Comparison of ENCODE assay signal across 8 cellular contexts in the genomic region with DNA sequence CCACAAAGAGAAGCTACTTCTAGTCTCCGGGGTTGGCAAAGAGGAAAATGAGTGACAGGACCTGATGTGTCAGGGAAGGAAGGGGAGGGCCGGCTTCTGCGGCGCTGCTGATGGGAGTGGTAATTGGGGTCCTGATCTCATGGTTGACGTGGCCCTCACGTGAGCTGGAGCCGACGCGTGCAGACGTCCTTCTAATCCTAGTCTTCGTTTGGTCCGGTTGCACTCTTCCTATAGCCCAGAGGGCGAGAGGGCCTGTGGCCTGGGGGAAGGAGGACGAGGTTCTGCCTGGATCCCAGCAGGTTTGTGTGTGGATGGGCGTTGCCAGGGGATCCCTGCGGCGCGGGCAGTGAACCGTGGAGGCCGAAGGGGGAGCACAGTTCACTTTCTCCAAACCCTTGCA. TPM values are rescaled to one million over a fixed set of nuclear protein-coding genes. Genes with fewer than 3 reads are reported as not detected.
DNase-seq lines count a peak whose midpoint lies in the region; ATAC-seq, FAIRE-seq and TF ChIP-seq lines count a peak whose summit lies in the region.

TSS of gene ARMCX1 (plus strand) at position 186 of the 400 bp plus-strand sequence. CDS start 2,384 bp downstream, outside the sequence.

- intact Hi-C loops in esophagus muscularis mucosa (cut with DNase I) = loop anchor here (5.0 kb wide), 1 partner anchor 133 kb away; no protein-coding TSS in a partner anchor

- H3K4me1 ChIP-seq in esophagus muscularis mucosa = peaks cover 0 to 10% (median 8%) of the 10 kb centered on the region in 4 donors

- DNase-seq in D721Med (ENCODE audit: insufficient read length, low spot score) (peak; percentile 25), M059J (ENCODE audit: low read depth) (peak; percentile 84), esophagus muscularis mucosa (ENCODE audit: extremely low spot score) (peak; percentile 92), mesothelial cell of epicardium (ENCODE audit: low spot score in 2 of 2, unreplicated experiment in 2 of 2) (peak in 1 of 2 experiments; percentile 48)
- DNase-seq in activated CD8-positive, alpha-beta T cell treated with anti-CD3 and anti-CD28 coated beads, Interleukin-2, amount 10 ng/mL, durations not matched to agents 7 days and 5 days = peak; percentile 22
- no peak for DNase-seq in stimulated activated effector memory CD8-positive, alpha-beta T cell treated with anti-CD3 and anti-CD28 coated beads, Interleukin-12 subunit alpha, Interleukin-12 subunit beta, amount 100 ng/mL, for 72 hours (ENCODE audit: low spot score in 2 of 2)

- POLR2A ChIA-PET in activated CD8-positive, alpha-beta T cell treated with anti-CD3 and anti-CD28 coated beads, Interleukin-2, amount 10 ng/mL, durations not matched to agents 7 days and 5 days (lab: Charles Lee) = no interaction called here

- no peaks in the 10 kb centered on the region for H3K36me3 Mint-ChIP-seq in activated CD8-positive, alpha-beta T cell treated with anti-CD3 and anti-CD28 coated beads, Interleukin-2, amount 10 ng/mL, durations not matched to agents 7 days and 5 days (ENCODE audit: low read depth)
- H3K36me3 Mint-ChIP-seq in mesothelial cell of epicardium = peaks cover 20% of the 10 kb centered on the region
- H3K36me3 Mint-ChIP-seq in stimulated activated effector memory CD8-positive, alpha-beta T cell treated with anti-CD3 and anti-CD28 coated beads, Interleukin-12 subunit alpha, Interleukin-12 subunit beta, amount 100 ng/mL, for 72 hours = no peaks in the 10 kb centered on the region

- no peak within 1 kb of the TSS for H3K27ac Mint-ChIP-seq in activated CD8-positive, alpha-beta T cell treated with anti-CD3 and anti-CD28 coated beads, Interleukin-2, amount 10 ng/mL, durations not matched to agents 7 days and 5 days
- peak within 1 kb of the TSS; percentile 88 for H3K27ac Mint-ChIP-seq in mesothelial cell of epicardium
- peak within 1 kb of the TSS; percentile 58 for H3K27ac Mint-ChIP-seq in stimulated activated effector memory CD8-positive, alpha-beta T cell treated with anti-CD3 and anti-CD28 coated beads, Interleukin-12 subunit alpha, Interleukin-12 subunit beta, amount 100 ng/mL, for 72 hours

- 22% methylated on average over 12 of the region's 20 CpGs for WGBS in esophagus muscularis mucosa

- no peak for TF ChIP-seq POLR2A in esophagus muscularis mucosa (IDR thresholded peaks at IDR 0.05; ENCODE audit: low read depth)

- H3K4me3 Mint-ChIP-seq in activated CD8-positive, alpha-beta T cell treated with anti-CD3 and anti-CD28 coated beads, Interleukin-2, amount 10 ng/mL, durations not matched to agents 7 days and 5 days = peak within 1 kb of the TSS; percentile 56
- peak within 1 kb of the TSS; percentile 76 for H3K4me3 Mint-ChIP-seq in mesothelial cell of epicardium
- H3K4me3 Mint-ChIP-seq in stimulated activated effector memory CD8-positive, alpha-beta T cell treated with anti-CD3 and anti-CD28 coated beads, Interleukin-12 subunit alpha, Interleukin-12 subunit beta, amount 100 ng/mL, for 72 hours = peak within 1 kb of the TSS; percentile 65

- H3K36me3 ChIP-seq in esophagus muscularis mucosa = peaks cover 0 to 16% (median 9%) of the 10 kb centered on the region in 4 donors

- H3K4me1 Mint-ChIP-seq in activated CD8-positive, alpha-beta T cell treated with anti-CD3 and anti-CD28 coated beads, Interleukin-2, amount 10 ng/mL, durations not matched to agents 7 days and 5 days (ENCODE audit: low read depth) = peaks cover 11% of the 10 kb centered on the region
- peaks cover 8% of the 10 kb centered on the region for H3K4me1 Mint-ChIP-seq in mesothelial cell of epicardium
- peaks cover 10% of the 10 kb centered on the region for H3K4me1 Mint-ChIP-seq in stimulated activated effector memory CD8-positive, alpha-beta T cell treated with anti-CD3 and anti-CD28 coated beads, Interleukin-12 subunit alpha, Interleukin-12 subunit beta, amount 100 ng/mL, for 72 hours

- no peaks in the 10 kb centered on the region for H3K9me3 ChIP-seq in esophagus muscularis mucosa

- H3K27me3 ChIP-seq in esophagus muscularis mucosa = no peaks in the 10 kb centered on the region

- no peak for TF ChIP-seq CTCF in D721Med (IDR thresholded peaks at IDR 0.05; ENCODE audit: insufficient read depth, missing control alignments)
- TF ChIP-seq CTCF in esophagus muscularis mucosa (IDR thresholded peaks at IDR 0.05) = no peak
- TF ChIP-seq CTCF in mesothelial cell of epicardium (IDR thresholded peaks at IDR 0.05; ENCODE audit: unreplicated experiment) = no peak

- peak within 1 kb of the TSS; percentile 84 to 89 (median 88) for H3K27ac ChIP-seq in esophagus muscularis mucosa (replicated peaks in 1 of 4)

- no peak for TF ChIP-seq EP300 in esophagus muscularis mucosa (IDR thresholded peaks at IDR 0.05)

- no peaks in the 10 kb centered on the region for H3K9me3 Mint-ChIP-seq in activated CD8-positive, alpha-beta T cell treated with anti-CD3 and anti-CD28 coated beads, Interleukin-2, amount 10 ng/mL, durations not matched to agents 7 days and 5 days (ENCODE audit: insufficient read depth)
- peaks cover 28% of the 10 kb centered on the region for H3K9me3 Mint-ChIP-seq in mesothelial cell of epicardium
- H3K9me3 Mint-ChIP-seq in stimulated activated effector memory CD8-positive, alpha-beta T cell treated with anti-CD3 and anti-CD28 coated beads, Interleukin-12 subunit alpha, Interleukin-12 subunit beta, amount 100 ng/mL, for 72 hours = no peaks in the 10 kb centered on the region

- CTCF ChIA-PET in activated CD8-positive, alpha-beta T cell treated with anti-CD3 and anti-CD28 coated beads, Interleukin-2, amount 10 ng/mL, durations not matched to agents 7 days and 5 days (lab: Charles Lee) = no interaction called here

- peak; percentile 23 for ATAC-seq in activated CD8-positive, alpha-beta T cell treated with anti-CD3 and anti-CD28 coated beads, Interleukin-2, amount 10 ng/mL, durations not matched to agents 7 days and 5 days
- ATAC-seq in stimulated activated effector memory CD8-positive, alpha-beta T cell treated with anti-CD3 and anti-CD28 coated beads, Interleukin-12 subunit alpha, Interleukin-12 subunit beta, amount 100 ng/mL, for 72 hours = peak; percentile 56
- ATAC-seq in GM21367 (IDR thresholded peaks at IDR 0.05; ENCODE audit: unreplicated experiment) (no peak), HG03571 (IDR thresholded peaks at IDR 0.05; ENCODE audit: unreplicated experiment) (no peak)

- peak within 1 kb of the TSS; percentile 60 to 69 (median 64) for H3K4me3 ChIP-seq in esophagus muscularis mucosa

- peaks cover 5% of the 10 kb centered on the region for H3K27me3 Mint-ChIP-seq in activated CD8-positive, alpha-beta T cell treated with anti-CD3 and anti-CD28 coated beads, Interleukin-2, amount 10 ng/mL, durations not matched to agents 7 days and 5 days (ENCODE audit: low read depth)
- H3K27me3 Mint-ChIP-seq in mesothelial cell of epicardium (ENCODE audit: low read depth) = no peaks in the 10 kb centered on the region

- no peak for FAIRE-seq in D721Med (lab: Jason Lieb, UNC)

RNA-seq across cellular contexts. Expression of gene ARMCX1, which starts in this region (rescaled TPM):
- total RNA-seq in M059J (2014; rRNA removed; shearing (Covaris generic)) = 34.4 and 38.9 TPM in 2 replicates
- under 1 TPM in 1 of 2 experiments, not detected in 1; 0.18 TPM for total RNA-seq in activated CD8-positive, alpha-beta T cell treated with anti-CD3 and anti-CD28 coated beads, Interleukin-2, amount 10 ng/mL, durations not matched to agents 7 days and 5 days
- total RNA-seq in esophagus muscularis mucosa (10 to 100 TPM; 25.7 to 37.9 (median 33.7) TPM), mesothelial cell of epicardium (24.8 to 25.1 TPM (median 25.0 TPM) in 3 replicates)

Comparison
In these comparisons a context has a peak if more than half of its experiments do, and no peak if none do; other contexts are left out.
1. RNA of gene ARMCX1 (total RNA-seq): 34.4 to 38.9 TPM in M059J, 25.7 to 37.9 TPM in esophagus muscularis mucosa and 24.8 to 25.1 TPM in mesothelial cell of epicardium; 0.18 TPM in activated CD8-positive, alpha-beta T cell treated with anti-CD3 and anti-CD28 coated beads, Interleukin-2, amount 10 ng/mL, durations not matched to agents 7 days and 5 days; every median in the first group is over 10 times any median in the second.
2. Peak in DNase-seq and ATAC-seq in activated CD8-positive, alpha-beta T cell treated with anti-CD3 and anti-CD28 coated beads, Interleukin-2, amount 10 ng/mL, durations not matched to agents 7 days and 5 days; RNA of the gene not detected or under 1 TPM.
3. DNase-seq: peak in D721Med (single experiment), M059J (single experiment) and esophagus muscularis mucosa (single experiment); none in stimulated activated effector memory CD8-positive, alpha-beta T cell treated with anti-CD3 and anti-CD28 coated beads, Interleukin-12 subunit alpha, Interleukin-12 subunit beta, amount 100 ng/mL, for 72 hours (0 of 2).
4. Peak in every context shown above with its lines, with median percentiles within 50 percentile points of each other: H3K4me3 Mint-ChIP-seq.